Comparison of ENCODE assay signal across 23 cellular contexts in the genomic region with DNA sequence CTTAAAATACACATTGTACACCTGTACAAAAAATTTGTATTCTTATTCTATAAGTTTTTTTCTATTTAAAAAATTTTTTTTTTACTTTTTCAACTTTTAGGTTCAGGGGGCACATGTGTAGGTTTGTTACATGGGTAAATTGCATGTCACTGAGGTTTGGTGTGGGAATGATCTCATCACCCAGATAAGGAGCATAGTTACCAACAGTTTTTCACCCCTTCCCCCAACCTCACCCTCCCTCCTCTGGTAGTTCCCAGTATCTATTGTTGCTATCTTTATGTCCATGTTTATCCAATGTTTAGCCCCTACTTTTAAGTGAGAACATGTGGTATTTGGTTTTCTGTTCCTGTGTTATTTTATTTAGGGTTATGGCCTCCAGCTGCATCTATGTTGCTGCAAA.
"Had no signal": no experiment of that assay in that cellular context is flagged by ENCODE, and none has a peak within 500 bp of the region (broad histone marks: within the 10 kb centered on the region; RNA-seq: fewer than 3 reads in every experiment).

No MANE protein-coding gene starts in this region.

- FAIRE-seq: endometrium, islet of Langerhans had no signal

- H3K4me1 ChIP-seq: gastroesophageal sphincter, left lung, psoas muscle, sigmoid colon, stomach, thyroid gland had no signal

- H3K27ac ChIP-seq: gastroesophageal sphincter, heart left ventricle, hepatocyte, left lung, psoas muscle, sigmoid colon, stomach, thyroid gland had no signal

- H2AFZ ChIP-seq: hepatocyte had no signal

- H3K4me3 ChIP-seq: gastroesophageal sphincter, heart left ventricle, hepatocyte, left lung, psoas muscle, sigmoid colon, stomach, thyroid gland had no signal

- DNase-seq: cortex of kidney; effector memory CD8-positive, alpha-beta T cell; foreskin fibroblast; heart left ventricle; left cardiac atrium; left lung; naive thymus-derived CD8-positive, alpha-beta T cell; nephron progenitor cell; nucleus accumbens; psoas muscle; right cardiac atrium; sigmoid colon; stimulated activated CD4-positive, alpha-beta T cell treated with anti-CD3 and anti-CD28 coated beads, Interleukin-2, amount 100 ng/mL, for 24 hours; stimulated activated CD4-positive, alpha-beta T cell treated with anti-CD3 and anti-CD28 coated beads, Interleukin-4, amount 100 ng/mL, for 24 hours; stimulated activated naive CD4-positive, alpha-beta T cell treated with Interleukin-2 at 50 U/mL for 16 hours; stomach; thyroid gland; trophoblast cell had no signal

- ATAC-seq: effector memory CD8-positive, alpha-beta T cell; gastroesophageal sphincter; heart left ventricle; left cardiac atrium; left lung; naive thymus-derived CD8-positive, alpha-beta T cell; psoas muscle; right cardiac atrium; stimulated activated effector memory CD8-positive, alpha-beta T cell treated with anti-CD3 and anti-CD28 coated beads, Interleukin-12 subunit alpha, Interleukin-12 subunit beta, amount 100 ng/mL, for 72 hours had no signal

- H3K4me1 Mint-ChIP-seq: naive thymus-derived CD8-positive, alpha-beta T cell; nephron progenitor cell; stimulated activated effector memory CD8-positive, alpha-beta T cell treated with anti-CD3 and anti-CD28 coated beads, Interleukin-12 subunit alpha, Interleukin-12 subunit beta, amount 100 ng/mL, for 72 hours had no signal

- H3K27me3 Mint-ChIP-seq: effector memory CD8-positive, alpha-beta T cell; naive thymus-derived CD8-positive, alpha-beta T cell had no signal

- H3K4me2 ChIP-seq: hepatocyte had no signal

- H3K4me3 Mint-ChIP-seq: effector memory CD8-positive, alpha-beta T cell; naive thymus-derived CD8-positive, alpha-beta T cell; nephron progenitor cell; stimulated activated effector memory CD8-positive, alpha-beta T cell treated with anti-CD3 and anti-CD28 coated beads, Interleukin-12 subunit alpha, Interleukin-12 subunit beta, amount 100 ng/mL, for 72 hours had no signal

- H3K27me3 ChIP-seq: gastroesophageal sphincter, heart left ventricle, hepatocyte, left lung, sigmoid colon, stomach, thyroid gland had no signal

- H3K9me3 ChIP-seq: gastroesophageal sphincter, heart left ventricle, left lung, psoas muscle, sigmoid colon, stomach, thyroid gland had no signal

- H3K36me3 ChIP-seq: left lung, thyroid gland had no signal

- H3K9me3 Mint-ChIP-seq: effector memory CD8-positive, alpha-beta T cell; naive thymus-derived CD8-positive, alpha-beta T cell; nephron progenitor cell; stimulated activated effector memory CD8-positive, alpha-beta T cell treated with anti-CD3 and anti-CD28 coated beads, Interleukin-12 subunit alpha, Interleukin-12 subunit beta, amount 100 ng/mL, for 72 hours had no signal

- H3K27ac Mint-ChIP-seq: effector memory CD8-positive, alpha-beta T cell; nephron progenitor cell; stimulated activated effector memory CD8-positive, alpha-beta T cell treated with anti-CD3 and anti-CD28 coated beads, Interleukin-12 subunit alpha, Interleukin-12 subunit beta, amount 100 ng/mL, for 72 hours had no signal
